11 cellular contexts compared by ENCODE assay signal in genomic region chr9:4965174-4965821, GRCh38.
"Had no signal": no experiment of that assay in that cellular context is flagged by ENCODE, and none has a peak within 500 bp of the region (broad histone marks: within the 10 kb centered on the region; RNA-seq: fewer than 3 reads in every experiment).

No MANE protein-coding gene starts in this region.

- DNase-seq: activated CD4-positive, alpha-beta T cell treated with anti-CD3 and anti-CD28 coated beads for 4 hours; activated T-cell treated with anti-CD3 and anti-CD28 coated beads, Interleukin-2, amount 50 U/mL, for 4 hours; foreskin keratinocyte; immature natural killer cell; lower lobe of right lung; midbrain; posterior cingulate gyrus; WERI-Rb-1 had no signal

- H3K36me3 ChIP-seq: cardiac muscle cell, lower lobe of right lung, WERI-Rb-1 had no signal

- H3K27ac Mint-ChIP-seq: type B pancreatic cell had no signal

- H3K27me3 ChIP-seq: cardiac muscle cell, foreskin keratinocyte had no signal

- H3K36me3 Mint-ChIP-seq: type B pancreatic cell had no signal

- H3K27me3 Mint-ChIP-seq: type B pancreatic cell had no signal

- H3K9me3 Mint-ChIP-seq: type B pancreatic cell had no signal

- ATAC-seq: activated T-cell treated with anti-CD3 and anti-CD28 coated beads, Interleukin-2, amount 50 U/mL, for 4 hours; foreskin keratinocyte; lower lobe of right lung had no signal

- H3K4me3 ChIP-seq: cardiac muscle cell, lower lobe of right lung, skin epidermis had no signal

- H3K9me3 ChIP-seq: lower lobe of right lung had no signal

- H3K27ac ChIP-seq: cardiac muscle cell, foreskin keratinocyte, lower lobe of right lung, skin epidermis, WERI-Rb-1 had no signal

- H3K4me3 Mint-ChIP-seq: activated T-cell treated with anti-CD3 and anti-CD28 coated beads, Interleukin-2, amount 50 U/mL, for 4 hours; immature natural killer cell; type B pancreatic cell had no signal

- H3K4me1 ChIP-seq: foreskin keratinocyte, lower lobe of right lung had no signal
